In genomic region chr3:15377961-15378791, GRCh38 we compare ENCODE assay signal across 8 cellular contexts. TPM values are rescaled to one million over a fixed set of nuclear protein-coding genes. Genes with fewer than 3 reads are reported as not detected.
A peak's percentile ranks its signal among the peaks of the same experiment; 100 is the strongest.
DNase-seq lines count a peak whose midpoint lies in the region; ATAC-seq and TF ChIP-seq lines count a peak whose summit lies in the region.

No MANE protein-coding gene starts in this region.

- 11 to 15% (median 13%) methylated on average over 16 of the region's 16 CpGs for WGBS in adrenal gland, 4 donors
- 24 to 29% (median 26%) methylated on average over 16 of the region's 16 CpGs for WGBS in psoas muscle, 3 donors

- no peaks in the 10 kb centered on the region for H3K27me3 Mint-ChIP-seq in T-cell

- ATAC-seq in HG02884 (IDR thresholded peaks at IDR 0.05; ENCODE audit: unreplicated experiment) (peak; percentile 93), T-cell (replicated peaks in 1 of 4) (peak; percentile 94 to 98 (median 97)), psoas muscle (peak; percentile 98 to 100 (median 100))

- TF ChIP-seq POLR2A in adrenal gland (IDR thresholded peaks at IDR 0.05) (no peak), vagina (IDR thresholded peaks at IDR 0.05) (no peak)

- TF ChIP-seq CTCF in GM13976 (IDR thresholded peaks at IDR 0.05; ENCODE audit: borderline replicate concordance, control extremely low read depth, extremely low read depth, insufficient read depth, missing control alignments) (peak; percentile 71), adrenal gland (IDR thresholded peaks at IDR 0.05) (peak; percentile 85 to 97 (median 93)), left ventricle myocardium inferior (IDR thresholded peaks at IDR 0.05; ENCODE audit: borderline replicate concordance) (peak; percentile 89), psoas muscle (IDR thresholded peaks at IDR 0.05) (peak; percentile 83), vagina (IDR thresholded peaks at IDR 0.05) (peak; percentile 67 to 97 (median 91))

- DNase-seq in GM13976 (ENCODE audit: low spot score) = peak; percentile 68
- DNase-seq in NCI-H146 treated with DMSO at 0.1 percent for 48 hours (lab: John Stamatoyannopoulos, UW; ENCODE audit: unreplicated experiment) = peak; percentile 75
- peak; percentile 78 to 98 (median 94) for DNase-seq in T-cell
- peak; percentile 97 to 99 (median 99) for DNase-seq in adrenal gland
- DNase-seq in left ventricle myocardium inferior = peak; percentile 91
- DNase-seq in psoas muscle = peak; percentile 93 to 96
- DNase-seq in vagina (ENCODE audit: extremely low spot score in 2 of 2) = peak in 1 of 2 donors; percentile 95

- peak overlapping the region; percentile 81 to 86 for H3K27ac Mint-ChIP-seq in T-cell

- H3K27ac ChIP-seq in adrenal gland (peak overlapping the region; percentile 63 to 94 (median 80)), left ventricle myocardium inferior (replicated peaks) (peak overlapping the region; percentile 56), psoas muscle (peak overlapping the region; percentile 62), vagina (peak overlapping the region; percentile 61)

- H3K9me3 Mint-ChIP-seq in T-cell = no peaks in the 10 kb centered on the region

- peak overlapping the region in 1 of 3 donors; percentile 17 for H3K4me3 Mint-ChIP-seq in T-cell

- H3K4me1 Mint-ChIP-seq in T-cell = peaks cover 8 to 12% (median 11%) of the 10 kb centered on the region in 3 donors

- intact Hi-C loops in adrenal gland (cut with DNase I) (loop anchor here in 1 of 2 donors (5.0 kb wide), 2 partner anchors 41 to 111 kb away; no protein-coding TSS in a partner anchor), left ventricle myocardium inferior (cut with micrococcal nuclease) (loop anchor here (5.0 kb wide), 1 partner anchor 111 kb away; no protein-coding TSS in a partner anchor), psoas muscle (cut with DNase I) (loop anchor here (1.0 to 5.0 kb wide), 4 partner anchors 46 to 176 kb away; partner anchors contain the start of gene SH3BP5 (in 2 of the 2)), vagina (cut with DNase I) (loop anchor here (2.0 kb wide), 2 partner anchors 45 to 109 kb away; partner anchors contain the start of gene SH3BP5)

- CTCF ChIA-PET in T-cell (lab: Charles Lee) = interaction anchor here (0.9 to 3.2 kb wide), 8 partner anchors 29 to 172 kb away, joined by 3 to 46 read pairs (median 4); partner anchors contain the start of genes CAPN7 (in 1 of the 2) and SH3BP5 (in 1 of the 2)

- H3K27me3 ChIP-seq in adrenal gland = no peaks in the 10 kb centered on the region
- no peaks in the 10 kb centered on the region for H3K27me3 ChIP-seq in left ventricle myocardium inferior (ENCODE audit: low read depth)
- no peaks in the 10 kb centered on the region for H3K27me3 ChIP-seq in psoas muscle (ENCODE audit: insufficient read depth in 3 of 3, low read length in 2 of 3)
- H3K27me3 ChIP-seq in vagina = no peaks in the 10 kb centered on the region

- H3K36me3 Mint-ChIP-seq in T-cell = no peaks in the 10 kb centered on the region

- no peaks in the 10 kb centered on the region for H3K36me3 ChIP-seq in adrenal gland (replicated peaks in 1 of 2)
- no peaks in the 10 kb centered on the region for H3K36me3 ChIP-seq in left ventricle myocardium inferior
- H3K36me3 ChIP-seq in psoas muscle (ENCODE audit: insufficient read depth in 1 of 2, low read depth in 1 of 2) = no peaks in the 10 kb centered on the region
- H3K36me3 ChIP-seq in vagina = no peaks in the 10 kb centered on the region

- POLR2A ChIA-PET in T-cell (lab: Charles Lee) = no interaction called here

- in situ Hi-C loops in GM13976 (cut with MboI; ENCODE audit: low sequenced_read_pairs, unreplicated experiment) = no loop called here

- H3K4me3 ChIP-seq in adrenal gland (no peak overlapping the region), left ventricle myocardium inferior (peak overlapping the region; percentile 38), psoas muscle (peak overlapping the region; percentile 43), vagina (no peak overlapping the region)

- H3K4me1 ChIP-seq in adrenal gland (replicated peaks in 1 of 2) = peaks cover 12 to 18% of the 10 kb centered on the region in 2 donors
- H3K4me1 ChIP-seq in left ventricle myocardium inferior = peaks cover 6% of the 10 kb centered on the region
- H3K4me1 ChIP-seq in psoas muscle = no peaks in the 10 kb centered on the region
- H3K4me1 ChIP-seq in vagina = peaks cover 5% of the 10 kb centered on the region

- H3K9me3 ChIP-seq in adrenal gland (replicated peaks in 1 of 3) (no peaks in the 10 kb centered on the region), left ventricle myocardium inferior (replicated peaks) (no peaks in the 10 kb centered on the region), psoas muscle (no peaks in the 10 kb centered on the region), vagina (no peaks in the 10 kb centered on the region)

RNA-seq across cellular contexts. Expression of gene SH3BP5, which starts 45.8 kb away (rescaled TPM):
- total RNA-seq in T-cell (10 to 100 TPM; 25.0 to 66.7 (median 41.7) TPM), adrenal gland (100 to 1,000 TPM; 134 to 830 (median 180) TPM), left ventricle myocardium inferior (8.8 TPM), psoas muscle (10 to 100 TPM; 14.4 to 57.1 (median 23.6) TPM), vagina (78.6 TPM)
- polyA plus RNA-seq in adrenal gland (1,000 to 10,000 TPM in 1 of 3 donors, 100 to 1,000 TPM in 2; 119 to 1,158 (median 135) TPM), psoas muscle (10 to 100 TPM; 42.8 to 63.0 (median 59.2) TPM)

RNA-seq across cellular contexts. Expression of gene METTL6, which starts 49.2 kb away (rescaled TPM):
- total RNA-seq in T-cell (10 to 100 TPM in 4 of 5 donors, 1 to 10 TPM in 1; 8.1 to 19.9 (median 14.7) TPM), adrenal gland (10 to 100 TPM in 6 of 8 donors, 1 to 10 TPM in 2; 6.8 to 34.2 (median 13.1) TPM), left ventricle myocardium inferior (11.3 TPM), psoas muscle (1 to 10 TPM; 7.5 to 8.3 (median 8.1) TPM), vagina (13.8 TPM)
- polyA plus RNA-seq in adrenal gland (10 to 100 TPM in 1 of 3 donors, 1 to 10 TPM in 2; 6.2 to 16.9 (median 8.4) TPM), psoas muscle (10 to 100 TPM in 2 of 3 donors, 1 to 10 TPM in 1; 6.5 to 18.5 (median 14.3) TPM)

RNA-seq across cellular contexts. Expression of gene EAF1, which starts 49.2 kb away (rescaled TPM):
- 10 to 100 TPM; 17.9 to 29.7 (median 22.8) TPM for total RNA-seq in T-cell
- 10 to 100 TPM; 11.8 to 30.6 (median 20.7) TPM for total RNA-seq in adrenal gland
- polyA plus RNA-seq in adrenal gland = 10 to 100 TPM in 1 of 3 donors, 1 to 10 TPM in 2; 2.6 to 22.5 (median 4.6) TPM
- total RNA-seq in left ventricle myocardium inferior = 7.6 TPM
- 10 to 100 TPM in 2 of 4 donors, 1 to 10 TPM in 2; 9.3 to 16.0 (median 9.8) TPM for total RNA-seq in psoas muscle
- polyA plus RNA-seq in psoas muscle = 10 to 100 TPM in 1 of 3 donors, 1 to 10 TPM in 2; 5.0 to 17.9 (median 9.1) TPM
- total RNA-seq in vagina = 15.7 TPM

Comparison
In these comparisons a context has a peak if more than half of its experiments do, and no peak if none do; other contexts are left out.
1. H3K4me3 ChIP-seq: peak in left ventricle myocardium inferior (single experiment) and psoas muscle (single experiment); none in adrenal gland (0 of 4) and vagina (0 of 2).
2. Peak in every context shown above with its lines, with median percentiles within 50 percentile points of each other: CTCF ChIP-seq, ATAC-seq and H3K27ac ChIP-seq.